Comparison of ENCODE assay signal across 12 cellular contexts in genomic region chr14:69363055-69363454, GRCh38. TPM values are rescaled to one million over a fixed set of nuclear protein-coding genes. Genes with fewer than 3 reads are reported as not detected.
DNase-seq lines count a peak whose midpoint lies in the region; ATAC-seq and TF ChIP-seq lines count a peak whose summit lies in the region.
"Had no signal": no experiment of that assay in that cellular context is flagged by ENCODE, and none has a peak within 500 bp of the region (broad histone marks: within the 10 kb centered on the region; RNA-seq: fewer than 3 reads in every experiment).

No MANE protein-coding gene starts in this region.

- no peak for ATAC-seq in stimulated activated naive B cell treated with anti-CD40 and anti-IgM and Interleukin-4, amounts not matched to agents 10 μg/mL and 1 μg/mL and 100 μg/mL, for 72 hours (replicated peaks)
- ATAC-seq in HG03469 (IDR thresholded peaks at IDR 0.05; ENCODE audit: unreplicated experiment) (no peak), GM18870 (IDR thresholded peaks at IDR 0.05; ENCODE audit: unreplicated experiment) (no peak)
- ATAC-seq: activated naive CD4-positive, alpha-beta T cell treated with anti-CD3 and anti-CD28 coated beads, Interleukin-2, amount 50 U/mL, for 72 hours; CD8-positive, alpha-beta T cell had no signal

- no peak overlapping the region for H3K4me3 Mint-ChIP-seq in stimulated activated naive B cell treated with anti-CD40 and anti-IgM and Interleukin-4, amounts not matched to agents 10 μg/mL and 1 μg/mL and 100 μg/mL, for 72 hours
- H3K4me3 Mint-ChIP-seq: CD8-positive, alpha-beta T cell; memory B cell had no signal

- CTCF ChIA-PET in AG04450 (lab: Charles Lee) = interaction anchor here (0.6 to 4.7 kb wide), 12 partner anchors 11 to 313 kb away, joined by 3 to 61 read pairs (median 3); partner anchors contain the start of gene ERH

- H3K27ac ChIP-seq in AG04450 (ENCODE audit: low read depth, low read length) = no peak overlapping the region

- H3K9me3 ChIP-seq in AG04450 (ENCODE audit: control insufficient read depth, insufficient read depth, low read length) = no peaks in the 10 kb centered on the region; the same call in 1 of the 2 replicates

- peak; percentile 62 for TF ChIP-seq CTCF in AG04450 (IDR thresholded peaks at IDR 0.05; ENCODE audit: low read depth, low read length)
- TF ChIP-seq CTCF in epithelial cell of proximal tubule (conservative IDR thresholded peaks at IDR 0.05; ENCODE audit: low read depth, low read length) = peak; percentile 63

- no peak overlapping the region for H3K4me3 ChIP-seq in AG04450 (ENCODE audit: low read depth, low read length)
- no peak overlapping the region for H3K4me3 ChIP-seq in epithelial cell of proximal tubule (ENCODE audit: low read depth, low read length)

- H3K27me3 ChIP-seq in AG04450 (ENCODE audit: control insufficient read depth, insufficient read depth, low read length) = peaks cover 3% of the 10 kb centered on the region

- peaks cover 19 to 24% of the 10 kb centered on the region in 2 donors for H3K4me1 Mint-ChIP-seq in stimulated activated naive B cell treated with anti-CD40 and anti-IgM and Interleukin-4, amounts not matched to agents 10 μg/mL and 1 μg/mL and 100 μg/mL, for 72 hours

- DNase-seq in AG04450 (ENCODE audit: low read depth, low spot score) = peak; percentile 11
- peak; percentile 25 for DNase-seq in HT1080 (ENCODE audit: low read depth)
- DNase-seq in epithelial cell of proximal tubule (ENCODE audit: low read depth) = no peak
- DNase-seq in medulla oblongata (ENCODE audit: extremely low spot score) = peak; percentile 65
- DNase-seq in stimulated activated naive B cell treated with anti-CD40 and anti-IgM and Interleukin-4, amounts not matched to agents 10 μg/mL and 1 μg/mL and 100 μg/mL, for 72 hours = no peak
- DNase-seq in effector CD4-positive, alpha-beta T cell = no peak
- DNase-seq: Kasumi-1 had no signal

- peaks cover 0 to 4% of the 10 kb centered on the region in 2 donors for H3K27me3 Mint-ChIP-seq in stimulated activated naive B cell treated with anti-CD40 and anti-IgM and Interleukin-4, amounts not matched to agents 10 μg/mL and 1 μg/mL and 100 μg/mL, for 72 hours

- H3K36me3 Mint-ChIP-seq in stimulated activated naive B cell treated with anti-CD40 and anti-IgM and Interleukin-4, amounts not matched to agents 10 μg/mL and 1 μg/mL and 100 μg/mL, for 72 hours = peaks cover 9 to 12% of the 10 kb centered on the region in 2 donors
- H3K36me3 Mint-ChIP-seq: activated naive CD4-positive, alpha-beta T cell treated with anti-CD3 and anti-CD28 coated beads, Interleukin-2, amount 50 U/mL, for 72 hours; CD8-positive, alpha-beta T cell; memory B cell had no signal

- H3K27ac Mint-ChIP-seq in stimulated activated naive B cell treated with anti-CD40 and anti-IgM and Interleukin-4, amounts not matched to agents 10 μg/mL and 1 μg/mL and 100 μg/mL, for 72 hours = no peak overlapping the region
- H3K27ac Mint-ChIP-seq: activated naive CD4-positive, alpha-beta T cell treated with anti-CD3 and anti-CD28 coated beads, Interleukin-2, amount 50 U/mL, for 72 hours; CD8-positive, alpha-beta T cell; memory B cell had no signal

- POLR2A ChIA-PET in AG04450 (lab: Yijun Ruan, JAX) = interaction anchor here (0.5 kb wide), 1 partner anchor 444 kb away, joined by 3 read pairs; no protein-coding TSS in a partner anchor

- H3K9me3 Mint-ChIP-seq in stimulated activated naive B cell treated with anti-CD40 and anti-IgM and Interleukin-4, amounts not matched to agents 10 μg/mL and 1 μg/mL and 100 μg/mL, for 72 hours = no peaks in the 10 kb centered on the region
- H3K9me3 Mint-ChIP-seq: activated naive CD4-positive, alpha-beta T cell treated with anti-CD3 and anti-CD28 coated beads, Interleukin-2, amount 50 U/mL, for 72 hours; CD8-positive, alpha-beta T cell; memory B cell had no signal

RNA-seq across cellular contexts. Expression of gene ERH, which starts 35.0 kb away (rescaled TPM):
- 110 and 164 TPM in 2 replicates for polyA plus RNA-seq in AG04450 (2011; rRNA removed)
- polyA minus RNA-seq in AG04450 (2011; rRNA and poly(A)+ RNA removed) = 115 and 148 TPM in 2 replicates
- 565 and 597 TPM in 2 replicates for total RNA-seq in HT1080 (2014; rRNA removed; shearing (Covaris generic))
- polyA plus RNA-seq in HT1080 (2015; cell fraction: cytosol; rRNA removed) = 350 and 362 TPM in 2 replicates
- polyA plus RNA-seq in HT1080 (2015; cell fraction: nucleus; rRNA removed) = 120 and 136 TPM in 2 replicates
- 163 and 166 TPM in 2 replicates for total RNA-seq in epithelial cell of proximal tubule

RNA-seq across cellular contexts. Expression of gene SLC39A9, which starts 35.4 kb away (rescaled TPM):
- 69.5 and 82.2 TPM in 2 replicates for polyA plus RNA-seq in AG04450 (2011; rRNA removed)
- polyA minus RNA-seq in AG04450 (2011; rRNA and poly(A)+ RNA removed) = 173 and 176 TPM in 2 replicates
- total RNA-seq in HT1080 (2014; rRNA removed; shearing (Covaris generic)) = 74.7 and 85.0 TPM in 2 replicates
- 66.2 and 77.6 TPM in 2 replicates for polyA plus RNA-seq in HT1080 (2015; cell fraction: cytosol; rRNA removed)
- 78.8 and 93.3 TPM in 2 replicates for polyA plus RNA-seq in HT1080 (2015; cell fraction: nucleus; rRNA removed)
- total RNA-seq in epithelial cell of proximal tubule = 40.8 and 57.5 TPM in 2 replicates

Comparison
In these comparisons a context has a peak if more than half of its experiments do, and no peak if none do; other contexts are left out.
1. DNase-seq: peak in AG04450 (single experiment), HT1080 (single experiment) and medulla oblongata (single experiment); none in epithelial cell of proximal tubule (single experiment), stimulated activated naive B cell treated with anti-CD40 and anti-IgM and Interleukin-4, amounts not matched to agents 10 μg/mL and 1 μg/mL and 100 μg/mL, for 72 hours (single experiment) and effector CD4-positive, alpha-beta T cell (single experiment).